In the genomic region with DNA sequence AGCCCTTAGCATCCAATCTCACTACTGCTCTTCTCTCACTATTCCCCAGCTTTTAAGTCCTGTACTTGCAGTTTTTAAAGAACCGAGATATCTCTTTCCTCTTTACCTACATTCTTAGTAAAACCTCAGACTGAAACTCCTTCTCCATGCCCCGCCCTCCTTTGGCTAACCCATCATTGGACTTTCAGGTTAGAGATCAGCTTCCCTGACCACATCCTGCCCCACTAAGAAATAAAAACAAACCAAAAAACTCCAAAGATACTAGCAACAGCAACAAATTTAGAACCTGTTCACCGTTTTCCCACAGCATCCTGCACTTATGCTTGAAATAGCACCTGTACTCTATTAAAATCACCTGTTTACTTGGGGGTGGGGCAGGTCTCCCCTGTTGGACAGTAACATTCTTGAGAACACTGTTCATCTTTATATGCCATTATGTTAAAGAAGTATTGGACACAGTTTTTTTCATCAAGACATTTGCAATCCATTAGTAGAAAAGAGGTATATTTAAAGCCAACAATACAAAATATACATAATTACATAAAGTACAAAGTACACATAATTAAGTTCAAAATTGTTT, we compare ENCODE assay signal across 13 cellular contexts. TPM values are rescaled to one million over a fixed set of nuclear protein-coding genes. Genes with fewer than 3 reads are reported as not detected.
DNase-seq lines count a peak whose midpoint lies in the region; ATAC-seq and TF ChIP-seq lines count a peak whose summit lies in the region.
"Had no signal": no experiment of that assay in that cellular context is flagged by ENCODE, and none has a peak within 500 bp of the region (broad histone marks: within the 10 kb centered on the region; RNA-seq: fewer than 3 reads in every experiment).

No MANE protein-coding gene starts in this region.

- TF ChIP-seq POLR2A in Peyer's patch (IDR thresholded peaks at IDR 0.05) (no peak), uterus (IDR thresholded peaks at IDR 0.05) (no peak)

- no peak for TF ChIP-seq CTCF in Peyer's patch (IDR thresholded peaks at IDR 0.05)
- no peak for TF ChIP-seq CTCF in uterus (IDR thresholded peaks at IDR 0.05)
- TF ChIP-seq CTCF in GM20000 (IDR thresholded peaks at IDR 0.05; ENCODE audit: extremely low read depth, missing control alignments) = no peak

- no peaks in the 10 kb centered on the region for H3K36me3 ChIP-seq in CD4-positive, CD25-positive, alpha-beta regulatory T cell (ENCODE audit: control insufficient read depth, insufficient read depth, low read length)
- H3K36me3 ChIP-seq in Peyer's patch (no peaks in the 10 kb centered on the region), uterus (no peaks in the 10 kb centered on the region)
- H3K36me3 ChIP-seq: breast epithelium, neutrophil, SJSA1 had no signal

- H3K4me1 ChIP-seq in CD4-positive, CD25-positive, alpha-beta regulatory T cell (ENCODE audit: control insufficient read depth, insufficient read depth, low read length, poor library complexity, severe bottlenecking) = peaks cover 16% of the 10 kb centered on the region
- H3K4me1 ChIP-seq in Peyer's patch (no peaks in the 10 kb centered on the region), uterus (no peaks in the 10 kb centered on the region)
- H3K4me1 ChIP-seq: breast epithelium, SJSA1 had no signal

- no peaks in the 10 kb centered on the region for H3K27me3 ChIP-seq in CD4-positive, CD25-positive, alpha-beta regulatory T cell (ENCODE audit: control insufficient read depth, insufficient read depth, low read length)
- H3K27me3 ChIP-seq in Peyer's patch (no peaks in the 10 kb centered on the region), uterus (no peaks in the 10 kb centered on the region)
- H3K27me3 ChIP-seq: breast epithelium, neutrophil, SJSA1 had no signal

- H3K4me3 ChIP-seq in CD4-positive, CD25-positive, alpha-beta regulatory T cell (ENCODE audit: low read depth, low read length) = peak overlapping the region; percentile 67
- no peak overlapping the region for H3K4me3 ChIP-seq in Peyer's patch
- H3K4me3 ChIP-seq in uterus = no peak overlapping the region
- H3K4me3 ChIP-seq: breast epithelium, SJSA1 had no signal

- H3K27ac Mint-ChIP-seq in CD4-positive, CD25-positive, alpha-beta regulatory T cell = peak overlapping the region; percentile 0 to 87 (median 78)
- H3K27ac Mint-ChIP-seq in activated naive CD4-positive, alpha-beta T cell treated with anti-CD3 and anti-CD28 coated beads for 36 hours = no peak overlapping the region
- H3K27ac Mint-ChIP-seq: B cell had no signal

- H3K9me3 ChIP-seq in CD4-positive, CD25-positive, alpha-beta regulatory T cell (ENCODE audit: control insufficient read depth in 2 of 2, low read length in 2 of 2) = no peaks in the 10 kb centered on the region
- H3K9me3 ChIP-seq in Peyer's patch = no peaks in the 10 kb centered on the region
- H3K9me3 ChIP-seq in uterus = no peaks in the 10 kb centered on the region
- H3K9me3 ChIP-seq: breast epithelium, neutrophil, SJSA1 had no signal

- peak in 2 of 3 donors; percentile 31 to 93 for DNase-seq in CD4-positive, CD25-positive, alpha-beta regulatory T cell
- DNase-seq in Peyer's patch = peak in 2 of 3 donors; percentile 49 to 74
- peak; percentile 78 for DNase-seq in activated naive CD4-positive, alpha-beta T cell treated with anti-CD3 and anti-CD28 coated beads for 36 hours
- DNase-seq in SKM-1 (lab: John Stamatoyannopoulos, UW; ENCODE audit: unreplicated experiment) = no peak
- DNase-seq in uterus = no peak
- no peak for DNase-seq in epidermal melanocyte (ENCODE audit: insufficient read length, low spot score)
- DNase-seq in GM20000 (ENCODE audit: low spot score) = no peak
- DNase-seq: KG1 had no signal

- intact Hi-C loops in activated naive CD4-positive, alpha-beta T cell treated with anti-CD3 and anti-CD28 coated beads for 36 hours (cut with micrococcal nuclease) = loop anchor here (1.0 kb wide), 1 partner anchor 16 kb away; a partner anchor contains a TSS
- intact Hi-C loops in uterus (cut with DNase I; ENCODE audit: low total_unique reads) = no loop called here

- peak overlapping the region; percentile 37 for H3K27ac ChIP-seq in CD4-positive, CD25-positive, alpha-beta regulatory T cell (ENCODE audit: insufficient read depth, low read length, poor library complexity, severe bottlenecking)
- no peak overlapping the region for H3K27ac ChIP-seq in Peyer's patch
- no peak overlapping the region for H3K27ac ChIP-seq in uterus
- H3K27ac ChIP-seq: breast epithelium, neutrophil, SJSA1 had no signal

- no peaks in the 10 kb centered on the region for H3K27me3 Mint-ChIP-seq in CD4-positive, CD25-positive, alpha-beta regulatory T cell
- H3K27me3 Mint-ChIP-seq in activated naive CD4-positive, alpha-beta T cell treated with anti-CD3 and anti-CD28 coated beads for 36 hours (ENCODE audit: low read depth) = no peaks in the 10 kb centered on the region
- H3K27me3 Mint-ChIP-seq: B cell had no signal

- H3K4me1 Mint-ChIP-seq in CD4-positive, CD25-positive, alpha-beta regulatory T cell = peaks cover 8 to 29% (median 24%) of the 10 kb centered on the region in 4 donors
- peaks cover 23% of the 10 kb centered on the region for H3K4me1 Mint-ChIP-seq in activated naive CD4-positive, alpha-beta T cell treated with anti-CD3 and anti-CD28 coated beads for 36 hours (ENCODE audit: low read depth)
- H3K4me1 Mint-ChIP-seq: B cell had no signal

- no peaks in the 10 kb centered on the region for H3K36me3 Mint-ChIP-seq in CD4-positive, CD25-positive, alpha-beta regulatory T cell
- no peaks in the 10 kb centered on the region for H3K36me3 Mint-ChIP-seq in activated naive CD4-positive, alpha-beta T cell treated with anti-CD3 and anti-CD28 coated beads for 36 hours (ENCODE audit: low read depth)

- CTCF ChIA-PET in activated naive CD4-positive, alpha-beta T cell treated with anti-CD3 and anti-CD28 coated beads for 36 hours (lab: Charles Lee) = no interaction called here

- H3K9me3 Mint-ChIP-seq in CD4-positive, CD25-positive, alpha-beta regulatory T cell = peaks cover 0 to 1% (median 0%) of the 10 kb centered on the region in 7 donors
- no peaks in the 10 kb centered on the region for H3K9me3 Mint-ChIP-seq in activated naive CD4-positive, alpha-beta T cell treated with anti-CD3 and anti-CD28 coated beads for 36 hours

- peak overlapping the region; percentile 47 to 76 (median 54) for H3K4me3 Mint-ChIP-seq in CD4-positive, CD25-positive, alpha-beta regulatory T cell
- no peak overlapping the region for H3K4me3 Mint-ChIP-seq in activated naive CD4-positive, alpha-beta T cell treated with anti-CD3 and anti-CD28 coated beads for 36 hours
- H3K4me3 Mint-ChIP-seq: B cell had no signal

- peak; percentile 72 to 82 for ATAC-seq in CD4-positive, CD25-positive, alpha-beta regulatory T cell (ENCODE audit: low read depth in 2 of 2)
- peak; percentile 91 for ATAC-seq in GM21423 (IDR thresholded peaks at IDR 0.05; ENCODE audit: unreplicated experiment)

RNA-seq across cellular contexts. Expression of a gene that starts 16.3 kb away (rescaled TPM):
- 35.2 TPM for total RNA-seq in CD4-positive, CD25-positive, alpha-beta regulatory T cell
- 10 to 100 TPM; 17.5 to 28.5 (median 23.9) TPM for polyA plus RNA-seq in CD4-positive, CD25-positive, alpha-beta regulatory T cell
- 10 to 100 TPM; 23.1 to 48.9 (median 42.1) TPM for total RNA-seq in Peyer's patch
- total RNA-seq in activated naive CD4-positive, alpha-beta T cell treated with anti-CD3 and anti-CD28 coated beads for 36 hours = 10 to 100 TPM; 15.8 to 16.1 TPM
- 10 to 100 TPM; 14.1 to 27.4 (median 22.7) TPM for total RNA-seq in uterus

Comparison
In these comparisons a context has a peak if more than half of its experiments do, and no peak if none do; other contexts are left out.
1. DNase-seq: peak in CD4-positive, CD25-positive, alpha-beta regulatory T cell (2 of 3), Peyer's patch (2 of 3) and activated naive CD4-positive, alpha-beta T cell treated with anti-CD3 and anti-CD28 coated beads for 36 hours (single experiment); none in SKM-1 (single experiment), uterus (0 of 2), epidermal melanocyte (single experiment) and GM20000 (single experiment).